1 cellular context compared by ENCODE assay signal in the genomic region with DNA sequence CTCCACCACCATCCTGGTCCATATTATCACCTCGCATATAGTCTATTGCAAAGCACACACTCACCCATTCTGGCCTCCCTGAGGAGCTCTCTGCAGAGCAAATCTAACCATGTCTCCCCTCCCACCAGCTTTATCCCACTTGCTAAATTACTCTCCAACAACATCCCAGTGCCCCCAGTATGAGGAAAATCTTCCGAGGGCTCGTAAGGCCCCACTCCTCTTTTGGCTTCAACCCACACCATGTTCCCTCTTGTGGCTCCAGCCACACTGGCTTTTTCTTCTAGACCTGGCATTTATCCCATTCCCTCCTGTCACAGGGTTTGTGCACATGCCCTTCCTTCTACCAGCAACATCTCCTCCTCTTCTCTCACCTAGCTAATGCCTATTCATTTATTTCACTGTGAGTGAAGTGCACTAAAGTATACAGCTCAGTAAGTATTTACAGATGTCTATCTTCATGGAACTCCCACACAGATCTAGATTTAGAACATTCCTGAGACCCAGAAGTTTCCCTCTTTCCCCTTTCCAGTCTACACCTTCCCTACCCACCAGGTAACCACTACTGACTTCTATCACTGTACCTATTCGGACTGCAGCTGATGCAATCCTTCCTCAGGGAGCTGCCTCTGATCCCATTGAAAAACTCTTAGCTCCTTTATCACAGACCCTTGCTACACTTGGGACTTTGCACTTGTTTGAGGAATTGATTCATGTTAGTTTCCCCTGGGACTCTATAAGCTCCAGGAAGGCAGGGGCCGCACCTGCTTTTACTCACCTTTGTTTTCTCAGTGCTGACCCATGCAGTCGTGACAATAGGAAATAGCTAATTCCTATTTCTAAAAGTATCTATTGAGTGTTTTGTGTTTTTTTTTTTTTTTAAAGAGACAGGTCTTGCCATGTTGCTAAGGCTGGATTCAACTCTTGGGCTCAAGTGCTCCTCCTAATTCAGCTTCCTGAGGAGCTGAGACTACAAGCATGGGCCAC.
TF ChIP-seq lines count a peak whose summit lies in the region.

No MANE protein-coding gene starts in this region.

TF ChIP-seq in HepG2, 621 proteins besides CTCF, POLR2A, EP300 and RAD21 (continued from another document and continues in another):
- TF ChIP-seq, protein P1, sequence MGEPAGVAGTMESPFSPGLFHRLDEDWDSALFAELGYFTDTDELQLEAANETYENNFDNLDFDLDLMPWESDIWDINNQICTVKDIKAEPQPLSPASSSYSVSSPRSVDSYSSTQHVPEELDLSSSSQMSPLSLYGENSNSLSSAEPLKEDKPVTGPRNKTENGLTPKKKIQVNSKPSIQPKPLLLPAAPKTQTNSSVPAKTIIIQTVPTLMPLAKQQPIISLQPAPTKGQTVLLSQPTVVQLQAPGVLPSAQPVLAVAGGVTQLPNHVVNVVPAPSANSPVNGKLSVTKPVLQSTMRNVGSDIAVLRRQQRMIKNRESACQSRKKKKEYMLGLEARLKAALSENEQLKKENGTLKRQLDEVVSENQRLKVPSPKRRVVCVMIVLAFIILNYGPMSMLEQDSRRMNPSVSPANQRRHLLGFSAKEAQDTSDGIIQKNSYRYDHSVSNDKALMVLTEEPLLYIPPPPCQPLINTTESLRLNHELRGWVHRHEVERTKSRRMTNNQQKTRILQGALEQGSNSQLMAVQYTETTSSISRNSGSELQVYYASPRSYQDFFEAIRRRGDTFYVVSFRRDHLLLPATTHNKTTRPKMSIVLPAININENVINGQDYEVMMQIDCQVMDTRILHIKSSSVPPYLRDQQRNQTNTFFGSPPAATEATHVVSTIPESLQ (CRISPR knock-in tag; conservative IDR thresholded peaks at IDR 0.05), result no peak
- 0 out of 2 replicates have a peak, but pooled peaks have one; percentile 74 for TF ChIP-seq ZFP1 (CRISPR knock-in tag; IDR thresholded peaks at IDR 0.05)
- no peak for TF ChIP-seq ZNF367 (CRISPR knock-in tag; IDR thresholded peaks at IDR 0.05; ENCODE audit: borderline replicate concordance)
- TF ChIP-seq, protein P2, sequence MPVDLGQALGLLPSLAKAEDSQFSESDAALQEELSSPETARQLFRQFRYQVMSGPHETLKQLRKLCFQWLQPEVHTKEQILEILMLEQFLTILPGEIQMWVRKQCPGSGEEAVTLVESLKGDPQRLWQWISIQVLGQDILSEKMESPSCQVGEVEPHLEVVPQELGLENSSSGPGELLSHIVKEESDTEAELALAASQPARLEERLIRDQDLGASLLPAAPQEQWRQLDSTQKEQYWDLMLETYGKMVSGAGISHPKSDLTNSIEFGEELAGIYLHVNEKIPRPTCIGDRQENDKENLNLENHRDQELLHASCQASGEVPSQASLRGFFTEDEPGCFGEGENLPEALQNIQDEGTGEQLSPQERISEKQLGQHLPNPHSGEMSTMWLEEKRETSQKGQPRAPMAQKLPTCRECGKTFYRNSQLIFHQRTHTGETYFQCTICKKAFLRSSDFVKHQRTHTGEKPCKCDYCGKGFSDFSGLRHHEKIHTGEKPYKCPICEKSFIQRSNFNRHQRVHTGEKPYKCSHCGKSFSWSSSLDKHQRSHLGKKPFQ (CRISPR knock-in tag; IDR thresholded peaks at IDR 0.05; ENCODE audit: insufficient replicate concordance), result no peak
- no peak for TF ChIP-seq ZNF343 (CRISPR knock-in tag; IDR thresholded peaks at IDR 0.05)
- no peak for TF ChIP-seq ATAD3A (CRISPR knock-in tag; IDR thresholded peaks at IDR 0.05)
- TF ChIP-seq RFXANK (CRISPR knock-in tag; IDR thresholded peaks at IDR 0.05), result no peak; the same call in 1 of the 2 replicates
- TF ChIP-seq ZNF777 (CRISPR knock-in tag; IDR thresholded peaks at IDR 0.05), result no peak
- TF ChIP-seq NR1H2 (CRISPR knock-in tag; IDR thresholded peaks at IDR 0.05; ENCODE audit: borderline replicate concordance, low read depth), result no peak
- TF ChIP-seq, protein P3, sequence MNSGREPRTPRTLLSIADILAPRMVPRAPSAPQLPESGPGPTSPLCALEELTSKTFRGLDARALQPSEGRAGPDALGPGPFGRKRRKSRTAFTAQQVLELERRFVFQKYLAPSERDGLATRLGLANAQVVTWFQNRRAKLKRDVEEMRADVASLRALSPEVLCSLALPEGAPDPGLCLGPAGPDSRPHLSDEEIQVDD (CRISPR knock-in tag; IDR thresholded peaks at IDR 0.05; ENCODE audit: borderline replicate concordance), result no peak
- TF ChIP-seq, protein P4, sequence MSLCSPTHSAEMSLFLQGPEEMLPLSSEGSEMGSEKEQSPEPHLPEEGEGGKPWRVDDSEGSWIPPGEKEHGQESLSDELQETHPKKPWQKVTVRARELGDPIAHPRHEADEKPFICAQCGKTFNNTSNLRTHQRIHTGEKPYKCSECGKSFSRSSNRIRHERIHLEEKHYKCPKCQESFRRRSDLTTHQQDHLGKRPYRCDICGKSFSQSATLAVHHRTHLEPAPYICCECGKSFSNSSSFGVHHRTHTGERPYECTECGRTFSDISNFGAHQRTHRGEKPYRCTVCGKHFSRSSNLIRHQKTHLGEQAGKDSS (CRISPR knock-in tag; IDR thresholded peaks at IDR 0.05; ENCODE audit: borderline replicate concordance, low read depth), result peak; percentile 80; the same call in 1 of the 2 replicates
- no peak for TF ChIP-seq AHR (CRISPR knock-in tag; IDR thresholded peaks at IDR 0.05)
- TF ChIP-seq, protein P5, sequence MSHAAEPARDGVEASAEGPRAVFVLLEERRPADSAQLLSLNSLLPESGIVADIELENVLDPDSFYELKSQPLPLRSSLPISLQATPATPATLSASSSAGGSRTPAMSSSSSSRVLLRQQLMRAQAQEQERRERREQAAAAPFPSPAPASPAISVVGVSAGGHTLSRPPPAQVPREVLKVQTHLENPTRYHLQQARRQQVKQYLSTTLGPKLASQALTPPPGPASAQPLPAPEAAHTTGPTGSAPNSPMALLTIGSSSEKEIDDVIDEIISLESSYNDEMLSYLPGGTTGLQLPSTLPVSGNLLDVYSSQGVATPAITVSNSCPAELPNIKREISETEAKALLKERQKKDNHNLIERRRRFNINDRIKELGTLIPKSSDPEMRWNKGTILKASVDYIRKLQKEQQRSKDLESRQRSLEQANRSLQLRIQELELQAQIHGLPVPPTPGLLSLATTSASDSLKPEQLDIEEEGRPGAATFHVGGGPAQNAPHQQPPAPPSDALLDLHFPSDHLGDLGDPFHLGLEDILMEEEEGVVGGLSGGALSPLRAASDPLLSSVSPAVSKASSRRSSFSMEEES (CRISPR knock-in tag; IDR thresholded peaks at IDR 0.05), result 0 out of 2 replicates have a peak, but pooled peaks have one; percentile 23
- TF ChIP-seq BCL6 (CRISPR knock-in tag; IDR thresholded peaks at IDR 0.05), result peak; percentile 83
- TF ChIP-seq, protein P6, sequence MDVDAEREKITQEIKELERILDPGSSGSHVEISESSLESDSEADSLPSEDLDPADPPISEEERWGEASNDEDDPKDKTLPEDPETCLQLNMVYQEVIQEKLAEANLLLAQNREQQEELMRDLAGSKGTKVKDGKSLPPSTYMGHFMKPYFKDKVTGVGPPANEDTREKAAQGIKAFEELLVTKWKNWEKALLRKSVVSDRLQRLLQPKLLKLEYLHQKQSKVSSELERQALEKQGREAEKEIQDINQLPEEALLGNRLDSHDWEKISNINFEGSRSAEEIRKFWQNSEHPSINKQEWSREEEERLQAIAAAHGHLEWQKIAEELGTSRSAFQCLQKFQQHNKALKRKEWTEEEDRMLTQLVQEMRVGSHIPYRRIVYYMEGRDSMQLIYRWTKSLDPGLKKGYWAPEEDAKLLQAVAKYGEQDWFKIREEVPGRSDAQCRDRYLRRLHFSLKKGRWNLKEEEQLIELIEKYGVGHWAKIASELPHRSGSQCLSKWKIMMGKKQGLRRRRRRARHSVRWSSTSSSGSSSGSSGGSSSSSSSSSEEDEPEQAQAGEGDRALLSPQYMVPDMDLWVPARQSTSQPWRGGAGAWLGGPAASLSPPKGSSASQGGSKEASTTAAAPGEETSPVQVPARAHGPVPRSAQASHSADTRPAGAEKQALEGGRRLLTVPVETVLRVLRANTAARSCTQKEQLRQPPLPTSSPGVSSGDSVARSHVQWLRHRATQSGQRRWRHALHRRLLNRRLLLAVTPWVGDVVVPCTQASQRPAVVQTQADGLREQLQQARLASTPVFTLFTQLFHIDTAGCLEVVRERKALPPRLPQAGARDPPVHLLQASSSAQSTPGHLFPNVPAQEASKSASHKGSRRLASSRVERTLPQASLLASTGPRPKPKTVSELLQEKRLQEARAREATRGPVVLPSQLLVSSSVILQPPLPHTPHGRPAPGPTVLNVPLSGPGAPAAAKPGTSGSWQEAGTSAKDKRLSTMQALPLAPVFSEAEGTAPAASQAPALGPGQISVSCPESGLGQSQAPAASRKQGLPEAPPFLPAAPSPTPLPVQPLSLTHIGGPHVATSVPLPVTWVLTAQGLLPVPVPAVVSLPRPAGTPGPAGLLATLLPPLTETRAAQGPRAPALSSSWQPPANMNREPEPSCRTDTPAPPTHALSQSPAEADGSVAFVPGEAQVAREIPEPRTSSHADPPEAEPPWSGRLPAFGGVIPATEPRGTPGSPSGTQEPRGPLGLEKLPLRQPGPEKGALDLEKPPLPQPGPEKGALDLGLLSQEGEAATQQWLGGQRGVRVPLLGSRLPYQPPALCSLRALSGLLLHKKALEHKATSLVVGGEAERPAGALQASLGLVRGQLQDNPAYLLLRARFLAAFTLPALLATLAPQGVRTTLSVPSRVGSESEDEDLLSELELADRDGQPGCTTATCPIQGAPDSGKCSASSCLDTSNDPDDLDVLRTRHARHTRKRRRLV (CRISPR knock-in tag; IDR thresholded peaks at IDR 0.05), result no peak
- no peak for TF ChIP-seq MBD4 (IDR thresholded peaks at IDR 0.05; ENCODE audit: borderline replicate concordance, low read length)
- TF ChIP-seq, protein P7, sequence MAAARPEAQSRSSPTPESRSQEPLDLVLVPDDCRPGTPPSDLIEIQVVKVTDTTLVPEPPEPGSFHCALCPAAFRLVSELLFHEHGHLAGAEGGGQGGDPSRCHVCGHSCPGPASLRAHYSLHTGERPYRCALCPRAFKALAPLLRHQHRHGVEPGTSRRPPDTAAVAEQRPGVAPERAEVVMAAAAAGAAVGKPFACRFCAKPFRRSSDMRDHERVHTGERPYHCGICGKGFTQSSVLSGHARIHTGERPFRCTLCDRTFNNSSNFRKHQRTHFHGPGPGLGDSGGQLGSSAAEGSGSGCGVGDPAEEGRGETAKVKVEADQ (CRISPR knock-in tag; IDR thresholded peaks at IDR 0.05; ENCODE audit: borderline replicate concordance), result no peak
- no peak for TF ChIP-seq ZNF30 (CRISPR knock-in tag; IDR thresholded peaks at IDR 0.05)
- TF ChIP-seq ZNF552 (CRISPR knock-in tag; IDR thresholded peaks at IDR 0.05; ENCODE audit: borderline replicate concordance), result no peak
- TF ChIP-seq MAF1 (CRISPR knock-in tag; IDR thresholded peaks at IDR 0.05; ENCODE audit: borderline replicate concordance), result no peak
- TF ChIP-seq, protein P8, sequence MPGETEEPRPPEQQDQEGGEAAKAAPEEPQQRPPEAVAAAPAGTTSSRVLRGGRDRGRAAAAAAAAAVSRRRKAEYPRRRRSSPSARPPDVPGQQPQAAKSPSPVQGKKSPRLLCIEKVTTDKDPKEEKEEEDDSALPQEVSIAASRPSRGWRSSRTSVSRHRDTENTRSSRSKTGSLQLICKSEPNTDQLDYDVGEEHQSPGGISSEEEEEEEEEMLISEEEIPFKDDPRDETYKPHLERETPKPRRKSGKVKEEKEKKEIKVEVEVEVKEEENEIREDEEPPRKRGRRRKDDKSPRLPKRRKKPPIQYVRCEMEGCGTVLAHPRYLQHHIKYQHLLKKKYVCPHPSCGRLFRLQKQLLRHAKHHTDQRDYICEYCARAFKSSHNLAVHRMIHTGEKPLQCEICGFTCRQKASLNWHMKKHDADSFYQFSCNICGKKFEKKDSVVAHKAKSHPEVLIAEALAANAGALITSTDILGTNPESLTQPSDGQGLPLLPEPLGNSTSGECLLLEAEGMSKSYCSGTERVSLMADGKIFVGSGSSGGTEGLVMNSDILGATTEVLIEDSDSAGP (CRISPR knock-in tag; IDR thresholded peaks at IDR 0.05; ENCODE audit: borderline replicate concordance), result peak; percentile 53; the same call in 1 of the 2 replicates
- TF ChIP-seq, protein P9, sequence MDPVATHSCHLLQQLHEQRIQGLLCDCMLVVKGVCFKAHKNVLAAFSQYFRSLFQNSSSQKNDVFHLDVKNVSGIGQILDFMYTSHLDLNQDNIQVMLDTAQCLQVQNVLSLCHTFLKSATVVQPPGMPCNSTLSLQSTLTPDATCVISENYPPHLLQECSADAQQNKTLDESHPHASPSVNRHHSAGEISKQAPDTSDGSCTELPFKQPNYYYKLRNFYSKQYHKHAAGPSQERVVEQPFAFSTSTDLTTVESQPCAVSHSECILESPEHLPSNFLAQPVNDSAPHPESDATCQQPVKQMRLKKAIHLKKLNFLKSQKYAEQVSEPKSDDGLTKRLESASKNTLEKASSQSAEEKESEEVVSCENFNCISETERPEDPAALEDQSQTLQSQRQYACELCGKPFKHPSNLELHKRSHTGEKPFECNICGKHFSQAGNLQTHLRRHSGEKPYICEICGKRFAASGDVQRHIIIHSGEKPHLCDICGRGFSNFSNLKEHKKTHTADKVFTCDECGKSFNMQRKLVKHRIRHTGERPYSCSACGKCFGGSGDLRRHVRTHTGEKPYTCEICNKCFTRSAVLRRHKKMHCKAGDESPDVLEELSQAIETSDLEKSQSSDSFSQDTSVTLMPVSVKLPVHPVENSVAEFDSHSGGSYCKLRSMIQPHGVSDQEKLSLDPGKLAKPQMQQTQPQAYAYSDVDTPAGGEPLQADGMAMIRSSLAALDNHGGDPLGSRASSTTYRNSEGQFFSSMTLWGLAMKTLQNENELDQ (CRISPR knock-in tag; IDR thresholded peaks at IDR 0.05; ENCODE audit: borderline replicate concordance), result no peak
- TF ChIP-seq, protein P10, sequence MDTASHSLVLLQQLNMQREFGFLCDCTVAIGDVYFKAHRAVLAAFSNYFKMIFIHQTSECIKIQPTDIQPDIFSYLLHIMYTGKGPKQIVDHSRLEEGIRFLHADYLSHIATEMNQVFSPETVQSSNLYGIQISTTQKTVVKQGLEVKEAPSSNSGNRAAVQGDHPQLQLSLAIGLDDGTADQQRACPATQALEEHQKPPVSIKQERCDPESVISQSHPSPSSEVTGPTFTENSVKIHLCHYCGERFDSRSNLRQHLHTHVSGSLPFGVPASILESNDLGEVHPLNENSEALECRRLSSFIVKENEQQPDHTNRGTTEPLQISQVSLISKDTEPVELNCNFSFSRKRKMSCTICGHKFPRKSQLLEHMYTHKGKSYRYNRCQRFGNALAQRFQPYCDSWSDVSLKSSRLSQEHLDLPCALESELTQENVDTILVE (CRISPR knock-in tag; IDR thresholded peaks at IDR 0.05), result peak; percentile 64; the same call in 1 of the 2 replicates
- TF ChIP-seq ZNF34 (CRISPR knock-in tag; IDR thresholded peaks at IDR 0.05; ENCODE audit: borderline replicate concordance), result no peak
- no peak for TF ChIP-seq AGO2 (optimal IDR thresholded peaks at IDR 0.05; ENCODE audit: low read depth, low read length)
- no peak for TF ChIP-seq SIN3A (IDR thresholded peaks at IDR 0.05; ENCODE audit: borderline replicate concordance, low read depth, low read length)
- TF ChIP-seq RARG (CRISPR knock-in tag; IDR thresholded peaks at IDR 0.05; ENCODE audit: low read depth), result no peak
- TF ChIP-seq, protein P11, sequence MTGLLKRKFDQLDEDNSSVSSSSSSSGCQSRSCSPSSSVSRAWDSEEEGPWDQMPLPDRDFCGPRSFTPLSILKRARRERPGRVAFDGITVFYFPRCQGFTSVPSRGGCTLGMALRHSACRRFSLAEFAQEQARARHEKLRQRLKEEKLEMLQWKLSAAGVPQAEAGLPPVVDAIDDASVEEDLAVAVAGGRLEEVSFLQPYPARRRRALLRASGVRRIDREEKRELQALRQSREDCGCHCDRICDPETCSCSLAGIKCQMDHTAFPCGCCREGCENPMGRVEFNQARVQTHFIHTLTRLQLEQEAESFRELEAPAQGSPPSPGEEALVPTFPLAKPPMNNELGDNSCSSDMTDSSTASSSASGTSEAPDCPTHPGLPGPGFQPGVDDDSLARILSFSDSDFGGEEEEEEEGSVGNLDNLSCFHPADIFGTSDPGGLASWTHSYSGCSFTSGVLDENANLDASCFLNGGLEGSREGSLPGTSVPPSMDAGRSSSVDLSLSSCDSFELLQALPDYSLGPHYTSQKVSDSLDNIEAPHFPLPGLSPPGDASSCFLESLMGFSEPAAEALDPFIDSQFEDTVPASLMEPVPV (CRISPR knock-in tag; IDR thresholded peaks at IDR 0.05), result no peak
- TF ChIP-seq ZBTB8A (CRISPR knock-in tag; IDR thresholded peaks at IDR 0.05; ENCODE audit: borderline replicate concordance, low read depth), result no peak
- peak; percentile 63; the same call in 1 of the 2 replicates for TF ChIP-seq NR2C2 (CRISPR knock-in tag; IDR thresholded peaks at IDR 0.05; ENCODE audit: borderline replicate concordance)
- TF ChIP-seq SALL1 (CRISPR knock-in tag; IDR thresholded peaks at IDR 0.05), result peak; percentile 89
